In genomic region chr6:85483041-85483700, GRCh38 we compare ENCODE assay signal across 8 cellular contexts. TPM values are rescaled to one million over a fixed set of nuclear protein-coding genes. Genes with fewer than 3 reads are reported as not detected.
DNase-seq lines count a peak whose midpoint lies in the region; ATAC-seq, FAIRE-seq and TF ChIP-seq lines count a peak whose summit lies in the region.

No MANE protein-coding gene starts in this region.

- TF ChIP-seq CTCF in 22Rv1 (IDR thresholded peaks at IDR 0.05) (peak; percentile 97), GM12874 (IDR thresholded peaks at IDR 0.05; ENCODE audit: insufficient read depth, low read depth, low read length) (peak; percentile 96), bronchial epithelial cell (IDR thresholded peaks at IDR 0.05; ENCODE audit: insufficient read depth, low read length, severe bottlenecking) (peak; percentile 90)

- no peaks in the 10 kb centered on the region for H3K27me3 ChIP-seq in bronchial epithelial cell (ENCODE audit: control insufficient read depth, insufficient read depth, low read length)

- no peak overlapping the region for H3K4me3 ChIP-seq in bronchial epithelial cell (ENCODE audit: low read depth, low read length)

- H3K36me3 ChIP-seq in bronchial epithelial cell (ENCODE audit: control insufficient read depth, insufficient read depth, low read length): peaks cover 1% of the 10 kb centered on the region

- H3K27ac ChIP-seq in 22Rv1: no peak overlapping the region

- DNase-seq in NCI-H128 (lab: John Stamatoyannopoulos, UW; ENCODE audit: unreplicated experiment) (peak; percentile 2), bronchial epithelial cell (ENCODE audit: low read depth) (peak; percentile 44), left kidney (ENCODE audit: low read depth, low spot score) (peak; percentile 78)
- DNase-seq in activated CD4-positive, CD25-positive, alpha-beta regulatory T cell (lab: John Stamatoyannopoulos, UW): peak; percentile 37 to 73 (median 55)
- peak; percentile 69 to 91 for DNase-seq in stimulated activated CD4-positive, alpha-beta T cell treated with anti-CD3 and anti-CD28 coated beads, Interleukin-4, amount 100 ng/mL, for 48 hours (ENCODE audit: low read depth in 2 of 2)

- no peak for FAIRE-seq in bronchial epithelial cell (lab: Jason Lieb, UNC)

- peak; percentile 90 for ATAC-seq in HG02678 (IDR thresholded peaks at IDR 0.05; ENCODE audit: unreplicated experiment)

RNA-seq across cellular contexts. Expression of gene NT5E, which starts 33.3 kb away (rescaled TPM):
- 31.4 and 71.1 TPM in 2 replicates for total RNA-seq in bronchial epithelial cell

Comparison
In these comparisons a context has a peak if more than half of its experiments do, and no peak if none do; other contexts are left out.
1. DNase-seq: peak in every context shown above with its lines; median percentile 80 in stimulated activated CD4-positive, alpha-beta T cell treated with anti-CD3 and anti-CD28 coated beads, Interleukin-4, amount 100 ng/mL, for 48 hours; 78 in left kidney; 55 in activated CD4-positive, CD25-positive, alpha-beta regulatory T cell; 44 in bronchial epithelial cell; 2 in NCI-H128.